30 cellular contexts compared by ENCODE assay signal in genomic region chr3:19248143-19248542, GRCh38.
A peak's percentile ranks its signal among the peaks of the same experiment; 100 is the strongest.
DNase-seq lines count a peak whose midpoint lies in the region; ATAC-seq and TF ChIP-seq lines count a peak whose summit lies in the region.
"Had no signal": no experiment of that assay in that cellular context is flagged by ENCODE, and none has a peak within 500 bp of the region (broad histone marks: within the 10 kb centered on the region; RNA-seq: fewer than 3 reads in every experiment).

No MANE protein-coding gene starts in this region.

- no peak overlapping the region for H3K4me3 Mint-ChIP-seq in CD4-positive, alpha-beta T cell
- H3K4me3 Mint-ChIP-seq: neural progenitor cell; stimulated activated effector memory CD8-positive, alpha-beta T cell treated with anti-CD3 and anti-CD28 coated beads, Interleukin-12 subunit alpha, Interleukin-12 subunit beta, amount 100 ng/mL, for 72 hours had no signal

- POLR2A ChIA-PET in CD4-positive, alpha-beta T cell (lab: Charles Lee) = no interaction called here

- H3K4me1 Mint-ChIP-seq in CD4-positive, alpha-beta T cell (ENCODE audit: low read depth) = no peaks in the 10 kb centered on the region
- H3K4me1 Mint-ChIP-seq: neural progenitor cell; stimulated activated effector memory CD8-positive, alpha-beta T cell treated with anti-CD3 and anti-CD28 coated beads, Interleukin-12 subunit alpha, Interleukin-12 subunit beta, amount 100 ng/mL, for 72 hours had no signal

- H3K9me3 ChIP-seq in CD4-positive, alpha-beta T cell (ENCODE audit: control insufficient read depth, low read length) = no peaks in the 10 kb centered on the region
- H3K9me3 ChIP-seq: HAP-1 had no signal

- no peaks in the 10 kb centered on the region for H3K9me3 Mint-ChIP-seq in CD4-positive, alpha-beta T cell
- H3K9me3 Mint-ChIP-seq: activated T-helper 2 cell treated with anti-CD3 and anti-CD28 coated beads, Interferon-gamma antibody, Interleukin-2, Interleukin-4, amounts not matched to agents 10 μg/mL and 5 μg/mL and 100 μg/mL, durations not matched to agents 14 hours and 24 hours and 36 hours had no signal

- TF ChIP-seq CTCF in CD4-positive, alpha-beta T cell (IDR thresholded peaks at IDR 0.05) = no peak

- CTCF ChIA-PET in CD4-positive, alpha-beta T cell (lab: Charles Lee) = no interaction called here

- H3K27me3 Mint-ChIP-seq in CD4-positive, alpha-beta T cell = no peaks in the 10 kb centered on the region

- H3K27ac ChIP-seq in CD4-positive, alpha-beta T cell (ENCODE audit: low read depth, low read length) = no peak overlapping the region
- H3K27ac ChIP-seq: BLaER1 treated with 17β-estradiol and CSF1 and Interleukin-3, amounts not matched to agents 10 nM and 100 nM; brain microvascular endothelial cell; heart right ventricle; left ventricle myocardium inferior; neural progenitor cell; parathyroid adenoma; WERI-Rb-1 had no signal

- DNase-seq in NCI-H1092 (lab: John Stamatoyannopoulos, UW) = no peak
- DNase-seq in CD4-positive, alpha-beta T cell = no peak
- DNase-seq: activated CD4-positive, alpha-beta T cell treated with anti-CD3 and anti-CD28 coated beads for 4 hours; activated CD8-positive, alpha-beta memory T cell treated with anti-CD3 and anti-CD28 coated beads for 24 hours; activated T-cell treated with anti-CD3 and anti-CD28 coated beads for 4 hours; amygdala; brain microvascular endothelial cell; DMS153; dorsolateral prefrontal cortex; heart right ventricle; left ventricle myocardium inferior; NCI-H1436; NCI-H774; retina; T1000; trophoblast cell; WERI-Rb-1 had no signal

- H3K36me3 Mint-ChIP-seq in CD4-positive, alpha-beta T cell (ENCODE audit: low read depth) = no peaks in the 10 kb centered on the region
- H3K36me3 Mint-ChIP-seq: activated naive CD4-positive, alpha-beta T cell treated with anti-CD3 and anti-CD28 coated beads, Interleukin-2, amount 50 U/mL, for 72 hours; neural progenitor cell; stimulated activated effector memory CD8-positive, alpha-beta T cell treated with anti-CD3 and anti-CD28 coated beads, Interleukin-12 subunit alpha, Interleukin-12 subunit beta, amount 100 ng/mL, for 72 hours had no signal

- no peak overlapping the region for H3K27ac Mint-ChIP-seq in CD4-positive, alpha-beta T cell
- H3K27ac Mint-ChIP-seq: activated naive CD4-positive, alpha-beta T cell treated with anti-CD3 and anti-CD28 coated beads, Interleukin-2, amount 50 U/mL, for 72 hours; activated T-helper 2 cell treated with anti-CD3 and anti-CD28 coated beads, Interferon-gamma antibody, Interleukin-2, Interleukin-4, amounts not matched to agents 10 μg/mL and 5 μg/mL and 100 μg/mL, durations not matched to agents 14 hours and 24 hours and 36 hours; neural progenitor cell; stimulated activated effector memory CD8-positive, alpha-beta T cell treated with anti-CD3 and anti-CD28 coated beads, Interleukin-12 subunit alpha, Interleukin-12 subunit beta, amount 100 ng/mL, for 72 hours had no signal

- intact Hi-C loops in CD4-positive, alpha-beta T cell (cut with DNase I, micrococcal nuclease) = no loop called here

- ATAC-seq in GM19023 (IDR thresholded peaks at IDR 0.05; ENCODE audit: unreplicated experiment) (peak; percentile 52), GM21723 (IDR thresholded peaks at IDR 0.05; ENCODE audit: unreplicated experiment) (peak; percentile 72), HG03439 (IDR thresholded peaks at IDR 0.05; ENCODE audit: unreplicated experiment) (peak; percentile 76), HG03571 (IDR thresholded peaks at IDR 0.05; ENCODE audit: unreplicated experiment) (no peak), GM21737 (IDR thresholded peaks at IDR 0.05; ENCODE audit: unreplicated experiment) (no peak)
- no peak for ATAC-seq in CD4-positive, alpha-beta T cell (ENCODE audit: poor library complexity)
- ATAC-seq: activated naive CD4-positive, alpha-beta T cell treated with anti-CD3 and anti-CD28 coated beads, Interleukin-2, amount 50 U/mL, for 72 hours; heart right ventricle; HepG2; stimulated activated effector memory CD8-positive, alpha-beta T cell treated with anti-CD3 and anti-CD28 coated beads, Interleukin-12 subunit alpha, Interleukin-12 subunit beta, amount 100 ng/mL, for 72 hours had no signal

- no peaks in the 10 kb centered on the region for H3K27me3 ChIP-seq in CD4-positive, alpha-beta T cell (ENCODE audit: control insufficient read depth, insufficient read depth, low read length)
- H3K27me3 ChIP-seq: BLaER1 treated with 17β-estradiol and CSF1 and Interleukin-3, amounts not matched to agents 10 nM and 100 nM; brain microvascular endothelial cell; dorsolateral prefrontal cortex; heart right ventricle; neural progenitor cell had no signal

Comparison
In these comparisons a context has a peak if more than half of its experiments do, and no peak if none do; other contexts are left out.
1. ATAC-seq: peak in GM19023 (single experiment), GM21723 (single experiment) and HG03439 (single experiment); none in HG03571 (single experiment), GM21737 (single experiment) and CD4-positive, alpha-beta T cell (single experiment).